ENCODE assay signal across 21 cellular contexts in genomic region chr13:113417008-113417735, GRCh38. TPM values are rescaled to one million over a fixed set of nuclear protein-coding genes. Genes with fewer than 3 reads are reported as not detected.
A peak's percentile ranks its signal among the peaks of the same experiment; 100 is the strongest.
DNase-seq lines count a peak whose midpoint lies in the region; ATAC-seq, FAIRE-seq and TF ChIP-seq lines count a peak whose summit lies in the region.
"Had no signal": no experiment of that assay in that cellular context is flagged by ENCODE, and none has a peak within 500 bp of the region (broad histone marks: within the 10 kb centered on the region; RNA-seq: fewer than 3 reads in every experiment).

No MANE protein-coding gene starts in this region.

- peaks cover 16% of the 10 kb centered on the region for H3K27me3 Mint-ChIP-seq in astrocyte (ENCODE audit: low read depth, unreplicated experiment)

- WGBS in right cardiac atrium: 70% methylated on average over 27 of the region's 27 CpGs

- peaks cover 10% of the 10 kb centered on the region for H3K27me3 ChIP-seq in astrocyte (ENCODE audit: insufficient read depth, low read length)
- H3K27me3 ChIP-seq in right cardiac atrium (ENCODE audit: control insufficient read depth, insufficient read depth): no peaks in the 10 kb centered on the region
- H3K27me3 ChIP-seq in gastrocnemius medialis: no peaks in the 10 kb centered on the region
- H3K27me3 ChIP-seq in foreskin keratinocyte: peaks cover 5% of the 10 kb centered on the region

- no peak overlapping the region for H3K27ac Mint-ChIP-seq in astrocyte (ENCODE audit: unreplicated experiment)
- H3K27ac Mint-ChIP-seq: GM23338 had no signal

- peak overlapping the region; percentile 41 for H2AFZ ChIP-seq in astrocyte (ENCODE audit: low read depth, low read length)
- H2AFZ ChIP-seq: GM23338 had no signal

- no peak overlapping the region for H3K9ac ChIP-seq in astrocyte (ENCODE audit: low read length)

- H3K27ac ChIP-seq in astrocyte (ENCODE audit: low read depth, low read length) (no peak overlapping the region), right cardiac atrium (ENCODE audit: low read length) (peak overlapping the region; percentile 15), gastrocnemius medialis (peak overlapping the region; percentile 99 to 100 (median 100)), foreskin keratinocyte (no peak overlapping the region)
- H3K27ac ChIP-seq: HL-60 had no signal

- TF ChIP-seq CTCF in astrocyte (IDR thresholded peaks at IDR 0.05; ENCODE audit: insufficient read depth, low read depth, low read length) (no peak), gastrocnemius medialis (IDR thresholded peaks at IDR 0.05 in 4 of 5, conservative IDR thresholded peaks at IDR 0.05 in 1 of 5) (no peak), foreskin keratinocyte (conservative IDR thresholded peaks at IDR 0.05) (no peak)

- in situ Hi-C loops in gastrocnemius medialis (cut with MboI; ENCODE audit: low sequenced_read_pairs in 4 of 4): no loop called here

- no peak for TF ChIP-seq POLR2A in gastrocnemius medialis (IDR thresholded peaks at IDR 0.05)

- intact Hi-C loops in Right ventricle myocardium inferior (cut with DNase I): no loop called here
- intact Hi-C loops in left cardiac atrium (cut with DNase I): no loop called here
- intact Hi-C loops in right cardiac atrium (cut with DNase I): no loop called here
- intact Hi-C loops in gastrocnemius medialis (cut with DNase I; ENCODE audit: low total_unique reads): loop anchor here (10.0 kb wide), 1 partner anchor 408 kb away; no protein-coding TSS in a partner anchor

- H3K36me3 Mint-ChIP-seq in astrocyte (ENCODE audit: low read depth, unreplicated experiment): peaks cover 6% of the 10 kb centered on the region

- no peak for ATAC-seq in Right ventricle myocardium inferior
- no peak for ATAC-seq in left cardiac atrium
- peak; percentile 4 to 9 for ATAC-seq in right cardiac atrium
- no peak for ATAC-seq in gastrocnemius medialis
- ATAC-seq in GM19397 (IDR thresholded peaks at IDR 0.05; ENCODE audit: unreplicated experiment): no peak
- no peak for ATAC-seq in stimulated activated naive CD8-positive, alpha-beta T cell treated with anti-CD3 and anti-CD28 coated beads, Interleukin-15, Interleukin-2, amounts not matched to agents 100 U/mL and 50 U/mL, for 24 hours
- no peak for ATAC-seq in foreskin keratinocyte
- ATAC-seq: GM23338, PC-3 had no signal

- H3K4me3 Mint-ChIP-seq in astrocyte (ENCODE audit: unreplicated experiment): no peak overlapping the region
- H3K4me3 Mint-ChIP-seq: GM23338 had no signal

- H3K79me2 ChIP-seq in astrocyte (ENCODE audit: insufficient read depth, low read length): no peaks in the 10 kb centered on the region

- H3K4me3 ChIP-seq in astrocyte (ENCODE audit: insufficient read depth, low read depth, low read length) (no peak overlapping the region), right cardiac atrium (ENCODE audit: low read length) (no peak overlapping the region), gastrocnemius medialis (no peak overlapping the region)
- H3K4me3 ChIP-seq: GM23338 had no signal

- H3K36me3 ChIP-seq in astrocyte (ENCODE audit: insufficient read depth, low read length): no peaks in the 10 kb centered on the region
- H3K36me3 ChIP-seq in gastrocnemius medialis: peaks cover 0 to 12% of the 10 kb centered on the region in 2 donors

- H3K4me1 ChIP-seq in astrocyte (ENCODE audit: insufficient read depth, low read length) (peaks cover 6% of the 10 kb centered on the region), right cardiac atrium (ENCODE audit: control insufficient read depth, insufficient read depth, low read length) (no peaks in the 10 kb centered on the region), gastrocnemius medialis (peaks cover 11 to 12% of the 10 kb centered on the region in 2 donors), foreskin keratinocyte (no peaks in the 10 kb centered on the region)

- no peak overlapping the region for H3K4me2 ChIP-seq in astrocyte (ENCODE audit: low read length)
- H3K4me2 ChIP-seq: GM23338 had no signal

- H4K20me1 ChIP-seq in astrocyte (ENCODE audit: insufficient read depth, low read length): no peaks in the 10 kb centered on the region

- peaks cover 2% of the 10 kb centered on the region for H3K9me3 Mint-ChIP-seq in astrocyte (ENCODE audit: unreplicated experiment)

- H3K9me3 ChIP-seq in astrocyte (ENCODE audit: insufficient read depth, low read depth, low read length): no peaks in the 10 kb centered on the region
- no peaks in the 10 kb centered on the region for H3K9me3 ChIP-seq in right cardiac atrium (ENCODE audit: control insufficient read depth, low read length)
- no peaks in the 10 kb centered on the region for H3K9me3 ChIP-seq in gastrocnemius medialis

- peaks cover 2% of the 10 kb centered on the region for H3K4me1 Mint-ChIP-seq in astrocyte (ENCODE audit: low read depth, unreplicated experiment)
- H3K4me1 Mint-ChIP-seq: GM23338 had no signal

- peak; percentile 67 for DNase-seq in Right ventricle myocardium inferior (ENCODE audit: missing footprints)
- no peak for DNase-seq in left cardiac atrium
- no peak for DNase-seq in astrocyte (ENCODE audit: low read depth)
- peak in 1 of 3 donors; percentile 41 for DNase-seq in right cardiac atrium
- DNase-seq in gastrocnemius medialis: no peak
- no peak for DNase-seq in stimulated activated naive CD8-positive, alpha-beta T cell treated with anti-CD3 and anti-CD28 coated beads, Interleukin-15, Interleukin-2, amounts not matched to agents 100 U/mL and 50 U/mL, for 24 hours
- no peak for DNase-seq in foreskin keratinocyte
- DNase-seq: DMS79 treated with DMSO at 0.1 percent for 48 hours, GDM1, KG1, NCI-H1105, NCI-H187, NCI-H69, PC-3, SHP77 had no signal

- FAIRE-seq in astrocyte (lab: Jason Lieb, UNC): no peak
- FAIRE-seq: A204.1, GM12892, GM19239 had no signal

RNA-seq across cellular contexts. Expression of gene ADPRHL1, which starts 36.1 kb away (rescaled TPM):
- total RNA-seq in Right ventricle myocardium inferior (468 TPM), left cardiac atrium (100 to 1,000 TPM; 241 to 245 TPM), astrocyte (2.5 and 3.1 TPM in 2 replicates), right cardiac atrium (100 to 1,000 TPM; 320 to 446 (median 375) TPM), gastrocnemius medialis (100 to 1,000 TPM; 224 to 354 (median 295) TPM), foreskin keratinocyte (0.74 and 1.0 TPM in 2 replicates)
- polyA plus RNA-seq in right cardiac atrium (280 TPM), foreskin keratinocyte (0.52 and 0.72 TPM in 2 replicates)

RNA-seq across cellular contexts. Expression of gene GRTP1, which starts 53.2 kb away (rescaled TPM):
- total RNA-seq in Right ventricle myocardium inferior: 1.5 TPM
- 1 to 10 TPM; 1.5 to 1.8 TPM for total RNA-seq in left cardiac atrium
- 0.36 and 0.61 TPM in 2 replicates for total RNA-seq in astrocyte
- 1 to 10 TPM; 1.4 to 2.3 (median 1.8) TPM for total RNA-seq in right cardiac atrium
- 1.5 TPM for polyA plus RNA-seq in right cardiac atrium
- 1 to 10 TPM; 2.6 to 8.8 (median 6.0) TPM for total RNA-seq in gastrocnemius medialis
- total RNA-seq in foreskin keratinocyte: 5.0 and 10.6 TPM in 2 replicates
- polyA plus RNA-seq in foreskin keratinocyte: 5.3 and 11.2 TPM in 2 replicates

Comparison
In these comparisons a context has a peak if more than half of its experiments do, and no peak if none do; other contexts are left out.
1. ATAC-seq: peak in right cardiac atrium (2 of 2); none in Right ventricle myocardium inferior (single experiment), left cardiac atrium (0 of 2), gastrocnemius medialis (0 of 2), GM19397 (single experiment), stimulated activated naive CD8-positive, alpha-beta T cell treated with anti-CD3 and anti-CD28 coated beads, Interleukin-15, Interleukin-2, amounts not matched to agents 100 U/mL and 50 U/mL, for 24 hours (single experiment) and foreskin keratinocyte (single experiment).
2. H3K27ac ChIP-seq: peak in right cardiac atrium (single experiment) and gastrocnemius medialis (4 of 4); none in astrocyte (single experiment) and foreskin keratinocyte (single experiment).
3. RNA of gene ADPRHL1, which starts 36.1 kb away (total RNA-seq): 468 TPM in Right ventricle myocardium inferior (single experiment), 320 to 446 TPM in right cardiac atrium, 224 to 354 TPM in gastrocnemius medialis and 241 to 245 TPM in left cardiac atrium; 2.5 to 3.1 TPM in astrocyte and 0.74 to 1.0 TPM in foreskin keratinocyte; every median in the first group is over 10 times any median in the second.